8 cellular contexts compared by ENCODE assay signal in the genomic region with DNA sequence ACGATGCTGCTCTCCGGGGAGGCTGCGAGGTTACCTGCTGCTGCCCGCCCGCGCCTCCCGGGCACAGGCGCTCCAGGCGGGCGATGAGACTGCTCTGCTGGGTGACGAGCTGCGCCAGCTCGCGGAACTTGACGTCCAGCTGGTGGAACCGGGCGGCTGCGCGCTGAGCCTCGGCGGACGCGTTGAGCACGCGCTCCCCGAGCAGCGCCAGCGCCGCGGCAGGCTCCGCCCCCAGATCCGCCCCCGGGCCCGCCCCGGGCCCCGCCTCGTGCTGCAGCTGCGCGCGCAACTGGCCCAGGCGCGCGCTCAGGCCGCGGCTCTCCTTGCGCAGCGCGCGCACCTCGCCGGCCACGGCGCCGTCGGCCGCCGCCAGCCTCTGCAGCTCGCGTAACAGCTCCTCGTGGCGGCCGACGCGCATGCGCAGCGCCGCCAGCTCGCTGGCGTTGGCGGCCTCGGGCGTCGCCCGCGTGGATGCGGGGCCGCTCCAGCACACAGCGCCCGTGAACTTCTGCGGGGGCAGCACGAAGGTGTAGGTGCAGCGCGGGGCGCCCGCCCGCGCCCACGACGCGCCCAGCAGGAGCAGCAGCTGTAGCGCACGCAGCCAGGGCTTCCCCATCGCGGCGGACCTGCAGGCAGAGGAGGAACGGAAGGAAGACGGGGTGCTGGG. TPM values are rescaled to one million over a fixed set of nuclear protein-coding genes. Genes with fewer than 3 reads are reported as not detected.
A peak's percentile ranks its signal among the peaks of the same experiment; 100 is the strongest.
DNase-seq lines count a peak whose midpoint lies in the region; TF ChIP-seq lines count a peak whose summit lies in the region.

No MANE protein-coding gene starts in this region.

- peak; percentile 97 for DNase-seq in Daoy (ENCODE audit: low read depth)
- peak; percentile 70 for DNase-seq in GOT3 (lab: John Stamatoyannopoulos, UW)
- DNase-seq in Kasumi-1 (lab: John Stamatoyannopoulos, UW) = peak; percentile 61 to 86
- DNase-seq in RWPE1 (ENCODE audit: low spot score) = peak; percentile 97
- peak; percentile 92 for DNase-seq in activated gamma-delta T cell (lab: John Stamatoyannopoulos, UW)
- DNase-seq in foreskin fibroblast = peak; percentile 92 to 98
- DNase-seq in stromal cell of bone marrow (ENCODE audit: low read depth) = peak; percentile 72

- TF ChIP-seq CTCF in RWPE1 (conservative IDR thresholded peaks at IDR 0.05; ENCODE audit: low read depth) = no peak
- no peak for TF ChIP-seq CTCF in foreskin fibroblast (IDR thresholded peaks at IDR 0.05; ENCODE audit: low read depth, low read length)
- TF ChIP-seq CTCF in neutrophil (IDR thresholded peaks at IDR 0.05) = peak; percentile 19

- H3K27ac ChIP-seq in RWPE1 (peak overlapping the region; percentile 77), neutrophil (peak overlapping the region; percentile 65)

- H3K4me3 ChIP-seq in foreskin fibroblast (ENCODE audit: low read depth in 1 of 2, low read length in 2 of 2) = peak overlapping the region; percentile 44 to 55
- peak overlapping the region; percentile 66 to 69 for H3K4me3 ChIP-seq in neutrophil (ENCODE audit: low read depth in 1 of 2, low read length in 1 of 2)

- no peaks in the 10 kb centered on the region for H3K9me3 ChIP-seq in neutrophil

- peaks cover 26% of the 10 kb centered on the region for H3K36me3 ChIP-seq in neutrophil

- POLR2A ChIA-PET in RWPE1 (lab: Yijun Ruan, JAX; ENCODE audit: low non-redundant PET) = interaction anchor here (0.6 to 0.9 kb wide), 2 partner anchors 10 to 13 kb away, joined by 3 to 4 read pairs; a partner anchor contains a TSS

- H3K27me3 ChIP-seq in neutrophil = no peaks in the 10 kb centered on the region

- peaks cover 13 to 15% of the 10 kb centered on the region in 2 experiments for H3K4me1 ChIP-seq in neutrophil (ENCODE audit: control insufficient read depth in 1 of 2, insufficient read depth in 1 of 2, low read depth in 1 of 2, low read length in 1 of 2)

- CTCF ChIA-PET in RWPE1 (lab: Yijun Ruan, JAX) = interaction anchor here (0.6 to 0.8 kb wide), 4 partner anchors 61 to 246 kb away, joined by 3 to 6 read pairs (median 4); no protein-coding TSS in a partner anchor

RNA-seq across cellular contexts. Expression of a gene that starts 6.4 kb away (rescaled TPM):
- 0.69 TPM in 1 of 2 replicates, not detected in the other for total RNA-seq in Daoy (2014; rRNA removed; shearing (Covaris generic))

RNA-seq across cellular contexts. Expression of a gene that starts 10.0 kb away (rescaled TPM):
- total RNA-seq in Daoy (2014; rRNA removed; shearing (Covaris generic)) = 11.1 and 11.4 TPM in 2 replicates

RNA-seq across cellular contexts. Expression of a gene that starts 10.1 kb away (rescaled TPM):
- total RNA-seq in Daoy (2014; rRNA removed; shearing (Covaris generic)) = 55.3 and 68.6 TPM in 2 replicates

RNA-seq across cellular contexts. Expression of a gene that starts 15.4 kb away (rescaled TPM):
- 3.4 and 3.6 TPM in 2 replicates for total RNA-seq in Daoy (2014; rRNA removed; shearing (Covaris generic))

RNA-seq across cellular contexts. Expression of a gene that starts 23.6 kb away (rescaled TPM):
- total RNA-seq in Daoy (2014; rRNA removed; shearing (Covaris generic)) = 376 and 400 TPM in 2 replicates

Comparison
In these comparisons a context has a peak if more than half of its experiments do, and no peak if none do; other contexts are left out.
1. Peak in every context shown above with its lines: DNase-seq, H3K4me3 ChIP-seq and H3K27ac ChIP-seq.